In genomic region chr19:42819960-42820650, GRCh38 we compare ENCODE assay signal across 15 cellular contexts. TPM values are rescaled to one million over a fixed set of nuclear protein-coding genes. Genes with fewer than 3 reads are reported as not detected.
DNase-seq lines count a peak whose midpoint lies in the region; FAIRE-seq and TF ChIP-seq lines count a peak whose summit lies in the region.
"Not testable (repeated sequence)": the region's sequence is repeated elsewhere in the genome, so short reads cannot be mapped to it uniquely, and the experiment has no call there.
"Had no signal": no experiment of that assay in that cellular context is flagged by ENCODE, and none has a peak within 500 bp of the region (broad histone marks: within the 10 kb centered on the region; RNA-seq: fewer than 3 reads in every experiment).

No MANE protein-coding gene starts in this region.

- 65% methylated on average over 4 of the region's 5 CpGs; no CpG with 5 or more reads in 1 of the 2 experiments for WGBS in mesodermal cell (ENCODE audit: insufficient coverage in 2 of 2), 2 experiments

- H3K4me3 ChIP-seq in fibroblast of villous mesenchyme (ENCODE audit: low read depth, low read length); mesodermal cell (ENCODE audit: extremely low read depth, insufficient read depth, low read length, poor library complexity, severe bottlenecking): not testable (repeated sequence)

- H3K9me3 ChIP-seq in mesodermal cell (ENCODE audit: control insufficient read depth, low read length) = peaks cover 10% of the 10 kb centered on the region

- not testable (repeated sequence) for H3K4me1 ChIP-seq in mesodermal cell (ENCODE audit: control insufficient read depth, insufficient read depth, low read length, poor library complexity, severe bottlenecking)

- H3K4me1 Mint-ChIP-seq in HFFc6 (ENCODE audit: low read depth) = peaks cover 83% of the 10 kb centered on the region

- H3K27ac Mint-ChIP-seq in HFFc6 = peak overlapping the region; percentile 96

- H3K27ac ChIP-seq in mesodermal cell (ENCODE audit: low read depth, low read length, severe bottlenecking) = peak overlapping the region; percentile 16

- not testable (repeated sequence) for FAIRE-seq in RCC 7860 (lab: Jason Lieb, UNC)

- DNase-seq in A172 (ENCODE audit: low spot score) (peak; percentile 79), Caki2 (ENCODE audit: low read depth) (peak; percentile 12), HFFc6 (peak; percentile 90), RCC 7860 (ENCODE audit: low spot score) (peak; percentile 49), amniotic stem cell (lab: John Stamatoyannopoulos, UW) (peak; percentile 89), dermis blood vessel endothelial cell (peak; percentile 32), fibroblast of villous mesenchyme (ENCODE audit: low read depth) (peak; percentile 75)

- not testable (repeated sequence) for H3K27me3 Mint-ChIP-seq in HFFc6 (ENCODE audit: insufficient read depth)

- in situ Hi-C loops in Caki2 (cut with HindIII; ENCODE audit: low pct_unique_long_range_greater_than_20kb, low sequenced_read_pairs) = not testable (repeated sequence)

- H3K36me3 Mint-ChIP-seq in HFFc6 (ENCODE audit: low read depth) = peaks cover 40% of the 10 kb centered on the region

- TF ChIP-seq CTCF in HFFc6 (IDR thresholded peaks at IDR 0.05); fibroblast of villous mesenchyme (IDR thresholded peaks at IDR 0.05; ENCODE audit: insufficient read depth, low read depth, low read length): not testable (repeated sequence)

- peak overlapping the region; percentile 13; the same call in 1 of the 2 replicates for H3K4me3 Mint-ChIP-seq in HFFc6

- H3K36me3 ChIP-seq in mesodermal cell (ENCODE audit: control insufficient read depth, insufficient read depth, low read length) = not testable (repeated sequence)

- H3K9me3 Mint-ChIP-seq in HFFc6 = not testable (repeated sequence)

RNA-seq across cellular contexts. Expression of gene PSG8, which starts 54.6 kb away (rescaled TPM):
- total RNA-seq in A172 (2014; rRNA removed; shearing (Covaris generic)) = not detected in 2 replicates
- total RNA-seq in Caki2 (2014; rRNA removed; shearing (Covaris generic); ENCODE audit: low replicate concordance) = not detected in 2 replicates
- under 1 TPM in 2 of 6 experiments, not detected in 4; 0.17 to 0.32 TPM for total RNA-seq in HFFc6 (2021; fragmentation: NEBNext Ultra II Directional; extraction: Animal tissue kit (Norgen Biotek cat#: 25700))
- total RNA-seq in dermis blood vessel endothelial cell = not detected in 2 replicates
- 0.43 TPM in 1 of 2 replicates, not detected in the other for total RNA-seq in fibroblast of villous mesenchyme
- not detected for polyA plus RNA-seq in mesodermal cell (2013, experiment 1 of 2)
- polyA plus RNA-seq in mesodermal cell (2013, experiment 2 of 2) = not detected
- total RNA-seq: activated CD4-positive, alpha-beta T cell treated with anti-CD3 and anti-CD28 coated beads, Interleukin-2, amount 10 ng/mL, durations not matched to agents 7 days and 5 days; adrenal gland; endothelial cell of umbilical vein; left colon; pulmonary artery endothelial cell; smooth muscle cell; upper lobe of right lung had no signal
- polyA plus RNA-seq: adrenal gland, endothelial cell of umbilical vein, smooth muscle cell had no signal

RNA-seq across cellular contexts. Expression of gene PSG1, which starts 59.4 kb away (rescaled TPM):
- total RNA-seq in A172 (2014; rRNA removed; shearing (Covaris generic)) = 0.43 and 1.5 TPM in 2 replicates
- total RNA-seq in Caki2 (2014; rRNA removed; shearing (Covaris generic); ENCODE audit: low replicate concordance) = not detected in 2 replicates
- 10 to 100 TPM in 1 of 6 experiments, 1 to 10 TPM in 5; 4.3 to 10.5 (median 8.6) TPM for total RNA-seq in HFFc6 (2021; fragmentation: NEBNext Ultra II Directional; extraction: Animal tissue kit (Norgen Biotek cat#: 25700))
- total RNA-seq in dermis blood vessel endothelial cell (under 0.01 TPM in 1 of 2 replicates, not detected in the other), fibroblast of villous mesenchyme (3.9 and 11.2 TPM in 2 replicates)
- 0.11 TPM for polyA plus RNA-seq in mesodermal cell (2013, experiment 1 of 2)
- polyA plus RNA-seq in mesodermal cell (2013, experiment 2 of 2) = 0.35 TPM
- total RNA-seq: activated CD4-positive, alpha-beta T cell treated with anti-CD3 and anti-CD28 coated beads, Interleukin-2, amount 10 ng/mL, durations not matched to agents 7 days and 5 days; adrenal gland; endothelial cell of umbilical vein; left colon; smooth muscle cell; upper lobe of right lung had no signal
- polyA plus RNA-seq: adrenal gland, endothelial cell of umbilical vein, smooth muscle cell had no signal

Comparison
In these comparisons a context has a peak if more than half of its experiments do, and no peak if none do; other contexts are left out.
1. DNase-seq: peak in every context shown above with its lines; median percentile 90 in HFFc6; 89 in amniotic stem cell; 79 in A172; 75 in fibroblast of villous mesenchyme; 49 in RCC 7860; 32 in dermis blood vessel endothelial cell; 12 in Caki2.